ENCODE assay signal across 10 cellular contexts in genomic region chr18:70072678-70073077, GRCh38.
DNase-seq lines count a peak whose midpoint lies in the region; ATAC-seq and TF ChIP-seq lines count a peak whose summit lies in the region.
"Had no signal": no experiment of that assay in that cellular context is flagged by ENCODE, and none has a peak within 500 bp of the region (broad histone marks: within the 10 kb centered on the region; RNA-seq: fewer than 3 reads in every experiment).

No MANE protein-coding gene starts in this region.

- no peak overlapping the region for H3K18ac ChIP-seq in neuronal stem cell (ENCODE audit: low read length)

- no peak overlapping the region for H3K14ac ChIP-seq in neuronal stem cell (ENCODE audit: low read length)

- H3K4ac ChIP-seq in neuronal stem cell (ENCODE audit: low read length) = no peak overlapping the region

- H2BK12ac ChIP-seq in neuronal stem cell (ENCODE audit: low read length) = no peak overlapping the region

- no peaks in the 10 kb centered on the region for H3K27me3 ChIP-seq in BE2C
- no peaks in the 10 kb centered on the region for H3K27me3 ChIP-seq in neuronal stem cell (ENCODE audit: control insufficient read depth in 3 of 3, insufficient read depth in 3 of 3, low read depth in 1 of 3, low read length in 3 of 3)

- H2BK15ac ChIP-seq in neuronal stem cell (ENCODE audit: low read length) = no peak overlapping the region

- no peak overlapping the region for H4K8ac ChIP-seq in neuronal stem cell (ENCODE audit: low read depth, low read length)

- DNase-seq in BE2C (no peak), NCI-H774 (lab: John Stamatoyannopoulos, UW) (peak; percentile 15), foreskin fibroblast (peak; percentile 6 to 55), NCI-H2029 (lab: John Stamatoyannopoulos, UW) (no peak), activated gamma-delta T cell (lab: John Stamatoyannopoulos, UW) (no peak), neuronal stem cell (ENCODE audit: low spot score) (no peak)
- no peak for DNase-seq in stimulated activated naive B cell treated with anti-CD40 and anti-IgM and Interleukin-4, amounts not matched to agents 10 μg/mL and 1 μg/mL and 100 μg/mL, for 72 hours
- DNase-seq: stimulated activated naive CD4-positive, alpha-beta T cell treated with Interleukin-2 at 50 U/mL for 16 hours had no signal

- no peaks in the 10 kb centered on the region for H3K9me3 ChIP-seq in BE2C
- H3K9me3 ChIP-seq in neuronal stem cell (replicated peaks in 1 of 2; ENCODE audit: control insufficient read depth in 2 of 2, insufficient read depth in 1 of 2, low read depth in 1 of 2, low read length in 2 of 2) = no peaks in the 10 kb centered on the region

- no peaks in the 10 kb centered on the region for H3K36me3 ChIP-seq in BE2C
- peaks cover 2 to 18% of the 10 kb centered on the region in 2 donors for H3K36me3 ChIP-seq in neuronal stem cell (replicated peaks in 1 of 2; ENCODE audit: control insufficient read depth in 2 of 2, insufficient read depth in 2 of 2, low read length in 2 of 2)

- H3K27me3 Mint-ChIP-seq in stimulated activated naive B cell treated with anti-CD40 and anti-IgM and Interleukin-4, amounts not matched to agents 10 μg/mL and 1 μg/mL and 100 μg/mL, for 72 hours = no peaks in the 10 kb centered on the region

- H2AFZ ChIP-seq in neuronal stem cell (ENCODE audit: low read length) = no peak overlapping the region

- no peaks in the 10 kb centered on the region for H3K9me3 Mint-ChIP-seq in stimulated activated naive B cell treated with anti-CD40 and anti-IgM and Interleukin-4, amounts not matched to agents 10 μg/mL and 1 μg/mL and 100 μg/mL, for 72 hours

- H3K4me1 ChIP-seq in BE2C (no peaks in the 10 kb centered on the region), neuronal stem cell (ENCODE audit: control insufficient read depth in 2 of 2, insufficient read depth in 1 of 2, low read depth in 1 of 2, low read length in 2 of 2) (no peaks in the 10 kb centered on the region)

- no peak overlapping the region for H2BK5ac ChIP-seq in neuronal stem cell (ENCODE audit: low read length)

- H3K27ac Mint-ChIP-seq in stimulated activated naive B cell treated with anti-CD40 and anti-IgM and Interleukin-4, amounts not matched to agents 10 μg/mL and 1 μg/mL and 100 μg/mL, for 72 hours = no peak overlapping the region

- TF ChIP-seq CTCF in BE2C (IDR thresholded peaks at IDR 0.05; ENCODE audit: low read depth, low read length) (peak; percentile 46), foreskin fibroblast (IDR thresholded peaks at IDR 0.05; ENCODE audit: low read depth, low read length) (no peak)

- no peak overlapping the region for H4K91ac ChIP-seq in neuronal stem cell (ENCODE audit: low read depth, low read length, poor library complexity)

- no peak overlapping the region for H3K27ac ChIP-seq in neuronal stem cell (replicated peaks; ENCODE audit: low read length)

- no peak overlapping the region for H3K23ac ChIP-seq in neuronal stem cell (ENCODE audit: low read depth, low read length, poor library complexity)

- no peak overlapping the region for H3K4me3 ChIP-seq in BE2C (ENCODE audit: low read depth, low read length)
- no peak overlapping the region for H3K4me3 ChIP-seq in foreskin fibroblast (ENCODE audit: low read depth in 1 of 2, low read length in 2 of 2)
- H3K4me3 ChIP-seq in neuronal stem cell (ENCODE audit: low read length in 2 of 2) = no peak overlapping the region
- H3K4me3 ChIP-seq: lung had no signal

- peaks cover 6 to 27% of the 10 kb centered on the region in 2 donors for H3K36me3 Mint-ChIP-seq in stimulated activated naive B cell treated with anti-CD40 and anti-IgM and Interleukin-4, amounts not matched to agents 10 μg/mL and 1 μg/mL and 100 μg/mL, for 72 hours

- peak; percentile 65 for ATAC-seq in GM19395 (IDR thresholded peaks at IDR 0.05; ENCODE audit: unreplicated experiment)
- no peak for ATAC-seq in stimulated activated naive B cell treated with anti-CD40 and anti-IgM and Interleukin-4, amounts not matched to agents 10 μg/mL and 1 μg/mL and 100 μg/mL, for 72 hours (replicated peaks)

- no peak overlapping the region for H3K4me2 ChIP-seq in neuronal stem cell (ENCODE audit: insufficient read depth, low read length, poor library complexity, severe bottlenecking)

- no peaks in the 10 kb centered on the region for H3K79me1 ChIP-seq in neuronal stem cell (ENCODE audit: low read depth, low read length)

- H3K9ac ChIP-seq in neuronal stem cell (ENCODE audit: low read depth, low read length, poor library complexity) = no peak overlapping the region

- no CpG with 5 or more reads among the region's 1 CpG for WGBS in neuronal stem cell (ENCODE audit: extremely low coverage in 2 of 2, insufficient read length in 2 of 2, insufficient replicate concordance in 1 of 2), 2 donors

- H2AK5ac ChIP-seq in neuronal stem cell (ENCODE audit: low read depth, low read length) = no peak overlapping the region

- no peak overlapping the region for H3K4me3 Mint-ChIP-seq in stimulated activated naive B cell treated with anti-CD40 and anti-IgM and Interleukin-4, amounts not matched to agents 10 μg/mL and 1 μg/mL and 100 μg/mL, for 72 hours

- no peaks in the 10 kb centered on the region for H3K4me1 Mint-ChIP-seq in stimulated activated naive B cell treated with anti-CD40 and anti-IgM and Interleukin-4, amounts not matched to agents 10 μg/mL and 1 μg/mL and 100 μg/mL, for 72 hours

- H2BK120ac ChIP-seq in neuronal stem cell (ENCODE audit: low read depth, low read length) = no peak overlapping the region

Comparison
In these comparisons a context has a peak if more than half of its experiments do, and no peak if none do; other contexts are left out.
1. DNase-seq: peak in NCI-H774 (single experiment) and foreskin fibroblast (2 of 2); none in BE2C (single experiment), NCI-H2029 (single experiment), activated gamma-delta T cell (single experiment), stimulated activated naive B cell treated with anti-CD40 and anti-IgM and Interleukin-4, amounts not matched to agents 10 μg/mL and 1 μg/mL and 100 μg/mL, for 72 hours (single experiment) and neuronal stem cell (single experiment).